In the genomic region with DNA sequence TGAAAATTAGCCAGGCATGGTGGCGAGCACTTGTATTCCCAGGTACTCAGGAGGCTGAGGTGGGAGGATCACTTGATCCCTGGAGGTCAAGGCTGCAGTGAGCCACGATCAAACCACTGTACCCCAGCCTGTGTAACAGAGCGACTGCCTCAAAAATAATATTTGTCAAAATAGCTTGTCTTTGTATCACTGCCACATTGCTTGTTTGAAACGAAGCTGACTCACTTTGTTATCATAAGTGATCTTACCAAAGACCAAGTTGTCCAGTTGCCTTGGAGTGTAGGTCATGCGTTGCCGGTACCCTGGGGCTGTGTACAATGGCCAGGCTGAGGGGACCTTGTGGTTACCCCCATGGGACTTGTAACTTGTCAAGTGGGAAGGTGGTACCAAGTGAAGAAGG, we compare ENCODE assay signal across 1 cellular context.
TF ChIP-seq lines count a peak whose summit lies in the region.

No MANE protein-coding gene starts in this region.

TF ChIP-seq in HepG2, 621 proteins besides CTCF, POLR2A, EP300 and RAD21:
- TF ChIP-seq, protein P1, sequence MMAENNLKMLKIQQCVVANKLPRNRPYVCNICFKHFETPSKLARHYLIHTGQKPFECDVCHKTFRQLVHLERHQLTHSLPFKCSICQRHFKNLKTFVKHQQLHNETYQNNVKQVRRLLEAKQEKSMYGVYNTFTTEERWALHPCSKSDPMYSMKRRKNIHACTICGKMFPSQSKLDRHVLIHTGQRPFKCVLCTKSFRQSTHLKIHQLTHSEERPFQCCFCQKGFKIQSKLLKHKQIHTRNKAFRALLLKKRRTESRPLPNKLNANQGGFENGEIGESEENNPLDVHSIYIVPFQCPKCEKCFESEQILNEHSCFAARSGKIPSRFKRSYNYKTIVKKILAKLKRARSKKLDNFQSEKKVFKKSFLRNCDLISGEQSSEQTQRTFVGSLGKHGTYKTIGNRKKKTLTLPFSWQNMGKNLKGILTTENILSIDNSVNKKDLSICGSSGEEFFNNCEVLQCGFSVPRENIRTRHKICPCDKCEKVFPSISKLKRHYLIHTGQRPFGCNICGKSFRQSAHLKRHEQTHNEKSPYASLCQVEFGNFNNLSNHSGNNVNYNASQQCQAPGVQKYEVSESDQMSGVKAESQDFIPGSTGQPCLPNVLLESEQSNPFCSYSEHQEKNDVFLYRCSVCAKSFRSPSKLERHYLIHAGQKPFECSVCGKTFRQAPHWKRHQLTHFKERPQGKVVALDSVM (CRISPR knock-in tag; IDR thresholded peaks at IDR 0.05), result peak; percentile 53
